1 cellular context compared by ENCODE assay signal in genomic region chr17:81277421-81277820, GRCh38.
TF ChIP-seq lines count a peak whose summit lies in the region.

No MANE protein-coding gene starts in this region.

TF ChIP-seq in GM23338, 12 proteins besides CTCF, POLR2A, EP300 and RAD21 (continued from another document):
- TF ChIP-seq ZNF462 (CRISPR knock-in tag; IDR thresholded peaks at IDR 0.05) = no peak
- TF ChIP-seq ETS1 (IDR thresholded peaks at IDR 0.05) = no peak
- no peak for TF ChIP-seq ZNF114 (CRISPR knock-in tag; IDR thresholded peaks at IDR 0.05)
- no peak for TF ChIP-seq NANOG (IDR thresholded peaks at IDR 0.05; ENCODE audit: borderline replicate concordance)
